Comparison of ENCODE assay signal across 11 cellular contexts in genomic region chr3:120052225-120052624, GRCh38. TPM values are rescaled to one million over a fixed set of nuclear protein-coding genes. Genes with fewer than 3 reads are reported as not detected.
DNase-seq lines count a peak whose midpoint lies in the region; ATAC-seq, FAIRE-seq and TF ChIP-seq lines count a peak whose summit lies in the region.
"Had no signal": no experiment of that assay in that cellular context is flagged by ENCODE, and none has a peak within 500 bp of the region (broad histone marks: within the 10 kb centered on the region; RNA-seq: fewer than 3 reads in every experiment).

No MANE protein-coding gene starts in this region.

- no peak for DNase-seq in CD8-positive, alpha-beta T cell
- DNase-seq in GM19239 (ENCODE audit: insufficient read length, low spot score) (no peak), Karpas-422 (no peak), upper lobe of right lung (no peak)
- DNase-seq in activated CD8-positive, alpha-beta T cell treated with anti-CD3 and anti-CD28 coated beads for 36 hours: no peak
- no peak for DNase-seq in activated T-helper 1 cell treated with anti-CD3 and anti-CD28 coated beads, Interleukin-12 subunit alpha, Interleukin-12 subunit beta, Interleukin-2, Interleukin-4 antibody, amounts not matched to agents 30 ng/mL and 10 ng/mL and 1 ng/mL, durations not matched to agents 14 hours and 24 hours and 36 hours (ENCODE audit: low spot score)
- DNase-seq: NCI-H1105, right lobe of liver had no signal

- no peaks in the 10 kb centered on the region for H3K27me3 ChIP-seq in CD8-positive, alpha-beta T cell (ENCODE audit: insufficient read depth, low read length)
- H3K27me3 ChIP-seq in Karpas-422 (ENCODE audit: low read length) (no peaks in the 10 kb centered on the region), upper lobe of right lung (no peaks in the 10 kb centered on the region)
- H3K27me3 ChIP-seq: right lobe of liver had no signal

- no peak overlapping the region for H3K4me3 ChIP-seq in CD8-positive, alpha-beta T cell (ENCODE audit: low read depth, low read length)
- H3K4me3 ChIP-seq in Karpas-422 (ENCODE audit: low read length): no peak overlapping the region
- no peak overlapping the region for H3K4me3 ChIP-seq in upper lobe of right lung
- H3K4me3 ChIP-seq: right lobe of liver had no signal

- peaks cover 27% of the 10 kb centered on the region for H3K4me1 ChIP-seq in CD8-positive, alpha-beta T cell (ENCODE audit: insufficient read depth, low read length)
- H3K4me1 ChIP-seq in Karpas-422 (ENCODE audit: low read length): no peaks in the 10 kb centered on the region
- H3K4me1 ChIP-seq in upper lobe of right lung: peaks cover 29% of the 10 kb centered on the region

- peaks cover 3% of the 10 kb centered on the region for H3K9me3 Mint-ChIP-seq in CD8-positive, alpha-beta T cell
- H3K9me3 Mint-ChIP-seq in activated CD8-positive, alpha-beta T cell treated with anti-CD3 and anti-CD28 coated beads for 36 hours: peaks cover 8% of the 10 kb centered on the region
- peaks cover 17% of the 10 kb centered on the region for H3K9me3 Mint-ChIP-seq in activated T-helper 1 cell treated with anti-CD3 and anti-CD28 coated beads, Interleukin-12 subunit alpha, Interleukin-12 subunit beta, Interleukin-2, Interleukin-4 antibody, amounts not matched to agents 30 ng/mL and 10 ng/mL and 1 ng/mL, durations not matched to agents 14 hours and 24 hours and 36 hours

- POLR2A ChIA-PET in CD8-positive, alpha-beta T cell (lab: Charles Lee): interaction anchor here (1.1 to 1.2 kb wide), 2 partner anchors 14 to 43 kb away, joined by 3 to 4 read pairs; no protein-coding TSS in a partner anchor
- POLR2A ChIA-PET in activated CD8-positive, alpha-beta T cell treated with anti-CD3 and anti-CD28 coated beads for 36 hours (lab: Charles Lee): interaction anchor here (0.9 kb wide), 1 partner anchor 43 kb away, joined by 5 read pairs; no protein-coding TSS in a partner anchor

- no peak overlapping the region for H3K9ac ChIP-seq in Karpas-422 (ENCODE audit: low read length)

- H3K9me3 ChIP-seq in CD8-positive, alpha-beta T cell (ENCODE audit: low read length): no peaks in the 10 kb centered on the region
- H3K9me3 ChIP-seq in Karpas-422 (ENCODE audit: low read length) (peaks cover 3% of the 10 kb centered on the region; the same call in 1 of the 2 replicates), upper lobe of right lung (no peaks in the 10 kb centered on the region)
- H3K9me3 ChIP-seq: right lobe of liver had no signal

- H3K36me3 ChIP-seq in CD8-positive, alpha-beta T cell (ENCODE audit: insufficient read depth, low read length): no peaks in the 10 kb centered on the region
- H3K36me3 ChIP-seq in Karpas-422 (ENCODE audit: insufficient read depth, low read length): peaks cover 47% of the 10 kb centered on the region
- H3K36me3 ChIP-seq in upper lobe of right lung: no peaks in the 10 kb centered on the region
- H3K36me3 ChIP-seq: right lobe of liver had no signal

- ATAC-seq in CD8-positive, alpha-beta T cell: no peak
- ATAC-seq in HG02884 (IDR thresholded peaks at IDR 0.05; ENCODE audit: unreplicated experiment): peak; percentile 61
- peak; percentile 77 for ATAC-seq in activated CD8-positive, alpha-beta T cell treated with anti-CD3 and anti-CD28 coated beads for 36 hours
- no peak for ATAC-seq in upper lobe of right lung
- no peak for ATAC-seq in HG03025 (IDR thresholded peaks at IDR 0.05; ENCODE audit: low FRiP score, unreplicated experiment)
- ATAC-seq: right lobe of liver had no signal

- H3K36me3 Mint-ChIP-seq in CD8-positive, alpha-beta T cell: peaks cover 9% of the 10 kb centered on the region
- peaks cover 30% of the 10 kb centered on the region for H3K36me3 Mint-ChIP-seq in activated CD8-positive, alpha-beta T cell treated with anti-CD3 and anti-CD28 coated beads for 36 hours (ENCODE audit: low read depth)
- H3K36me3 Mint-ChIP-seq in activated T-helper 1 cell treated with anti-CD3 and anti-CD28 coated beads, Interleukin-12 subunit alpha, Interleukin-12 subunit beta, Interleukin-2, Interleukin-4 antibody, amounts not matched to agents 30 ng/mL and 10 ng/mL and 1 ng/mL, durations not matched to agents 14 hours and 24 hours and 36 hours (ENCODE audit: low read depth): peaks cover 24% of the 10 kb centered on the region

- no peaks in the 10 kb centered on the region for H3K9me2 ChIP-seq in Karpas-422 (replicated peaks; ENCODE audit: insufficient read depth, low read length)

- FAIRE-seq in GM19239 (lab: Jason Lieb, UNC): peak; percentile 83

- H3K27ac ChIP-seq in CD8-positive, alpha-beta T cell (ENCODE audit: low read depth, low read length): no peak overlapping the region
- H3K27ac ChIP-seq in Karpas-422 (ENCODE audit: low read length) (no peak overlapping the region), upper lobe of right lung (no peak overlapping the region)
- H3K27ac ChIP-seq: right lobe of liver had no signal

- peaks cover 100% of the 10 kb centered on the region for H3K79me2 ChIP-seq in Karpas-422 (ENCODE audit: low read length)

- no peak for TF ChIP-seq CTCF in CD8-positive, alpha-beta T cell (IDR thresholded peaks at IDR 0.05)
- TF ChIP-seq CTCF in activated CD8-positive, alpha-beta T cell treated with anti-CD3 and anti-CD28 coated beads for 36 hours (IDR thresholded peaks at IDR 0.05): no peak
- TF ChIP-seq CTCF in upper lobe of right lung (IDR thresholded peaks at IDR 0.05): no peak

- no peak overlapping the region for H2AFZ ChIP-seq in Karpas-422 (ENCODE audit: low read length)

- no peaks in the 10 kb centered on the region for H3K27me3 Mint-ChIP-seq in CD8-positive, alpha-beta T cell (ENCODE audit: low read depth)
- H3K27me3 Mint-ChIP-seq in activated CD8-positive, alpha-beta T cell treated with anti-CD3 and anti-CD28 coated beads for 36 hours: no peaks in the 10 kb centered on the region
- no peaks in the 10 kb centered on the region for H3K27me3 Mint-ChIP-seq in activated T-helper 1 cell treated with anti-CD3 and anti-CD28 coated beads, Interleukin-12 subunit alpha, Interleukin-12 subunit beta, Interleukin-2, Interleukin-4 antibody, amounts not matched to agents 30 ng/mL and 10 ng/mL and 1 ng/mL, durations not matched to agents 14 hours and 24 hours and 36 hours (ENCODE audit: insufficient read depth)

- CTCF ChIA-PET in CD8-positive, alpha-beta T cell (lab: Charles Lee): no interaction called here
- CTCF ChIA-PET in activated CD8-positive, alpha-beta T cell treated with anti-CD3 and anti-CD28 coated beads for 36 hours (lab: Charles Lee): no interaction called here

- peak overlapping the region; percentile 25 for H3K27ac Mint-ChIP-seq in CD8-positive, alpha-beta T cell
- peak overlapping the region; percentile 18 for H3K27ac Mint-ChIP-seq in activated CD8-positive, alpha-beta T cell treated with anti-CD3 and anti-CD28 coated beads for 36 hours
- no peak overlapping the region for H3K27ac Mint-ChIP-seq in activated T-helper 1 cell treated with anti-CD3 and anti-CD28 coated beads, Interleukin-12 subunit alpha, Interleukin-12 subunit beta, Interleukin-2, Interleukin-4 antibody, amounts not matched to agents 30 ng/mL and 10 ng/mL and 1 ng/mL, durations not matched to agents 14 hours and 24 hours and 36 hours

- H4K20me1 ChIP-seq in Karpas-422 (ENCODE audit: insufficient read depth, low read depth, low read length): no peaks in the 10 kb centered on the region

- H3K4me3 Mint-ChIP-seq in CD8-positive, alpha-beta T cell: peak overlapping the region; percentile 35
- H3K4me3 Mint-ChIP-seq in activated CD8-positive, alpha-beta T cell treated with anti-CD3 and anti-CD28 coated beads for 36 hours: no peak overlapping the region
- no peak overlapping the region for H3K4me3 Mint-ChIP-seq in activated T-helper 1 cell treated with anti-CD3 and anti-CD28 coated beads, Interleukin-12 subunit alpha, Interleukin-12 subunit beta, Interleukin-2, Interleukin-4 antibody, amounts not matched to agents 30 ng/mL and 10 ng/mL and 1 ng/mL, durations not matched to agents 14 hours and 24 hours and 36 hours
- H3K4me3 Mint-ChIP-seq: CD14-positive monocyte had no signal

- H3K4me1 Mint-ChIP-seq in CD8-positive, alpha-beta T cell (ENCODE audit: low read depth): peaks cover 86% of the 10 kb centered on the region
- peaks cover 71% of the 10 kb centered on the region for H3K4me1 Mint-ChIP-seq in activated CD8-positive, alpha-beta T cell treated with anti-CD3 and anti-CD28 coated beads for 36 hours (ENCODE audit: low read depth)
- H3K4me1 Mint-ChIP-seq in activated T-helper 1 cell treated with anti-CD3 and anti-CD28 coated beads, Interleukin-12 subunit alpha, Interleukin-12 subunit beta, Interleukin-2, Interleukin-4 antibody, amounts not matched to agents 30 ng/mL and 10 ng/mL and 1 ng/mL, durations not matched to agents 14 hours and 24 hours and 36 hours (ENCODE audit: low read depth): peaks cover 35% of the 10 kb centered on the region

- no peak overlapping the region for H3K4me2 ChIP-seq in Karpas-422 (ENCODE audit: low read depth, low read length, poor library complexity, severe bottlenecking)

- intact Hi-C loops in CD8-positive, alpha-beta T cell (cut with DNase I, micrococcal nuclease): loop anchor here in 1 of 2 experiments (5.0 kb wide), 1 partner anchor 40 kb away; the partner anchor contains the start of gene GSK3B
- intact Hi-C loops in activated CD8-positive, alpha-beta T cell treated with anti-CD3 and anti-CD28 coated beads for 36 hours (cut with micrococcal nuclease): no loop called here
- intact Hi-C loops in activated T-helper 1 cell treated with anti-CD3 and anti-CD28 coated beads, Interleukin-12 subunit alpha, Interleukin-12 subunit beta, Interleukin-2, Interleukin-4 antibody, amounts not matched to agents 30 ng/mL and 10 ng/mL and 1 ng/mL, durations not matched to agents 14 hours and 24 hours and 36 hours (cut with micrococcal nuclease): no loop called here
- intact Hi-C loops in upper lobe of right lung (cut with DNase I): no loop called here

RNA-seq across cellular contexts. Expression of gene GSK3B, which starts 42.0 kb away (rescaled TPM):
- 10 to 100 TPM; 21.9 to 23.3 TPM for total RNA-seq in CD8-positive, alpha-beta T cell
- total RNA-seq in activated CD8-positive, alpha-beta T cell treated with anti-CD3 and anti-CD28 coated beads for 36 hours: 10 to 100 TPM; 29.0 to 32.1 TPM
- 34.1 and 34.7 TPM in 2 replicates for total RNA-seq in activated T-helper 1 cell treated with anti-CD3 and anti-CD28 coated beads, Interleukin-12 subunit alpha, Interleukin-12 subunit beta, Interleukin-2, Interleukin-4 antibody, amounts not matched to agents 30 ng/mL and 10 ng/mL and 1 ng/mL, durations not matched to agents 14 hours and 24 hours and 36 hours
- 48.7 and 67.1 TPM in 2 replicates for total RNA-seq in Karpas-422 (2014; rRNA removed; shearing (Covaris generic); ENCODE audit: low replicate concordance)
- 55.2 TPM for total RNA-seq in upper lobe of right lung

Comparison
In these comparisons a context has a peak if more than half of its experiments do, and no peak if none do; other contexts are left out.
1. ATAC-seq: peak in HG02884 (single experiment) and activated CD8-positive, alpha-beta T cell treated with anti-CD3 and anti-CD28 coated beads for 36 hours (single experiment); none in CD8-positive, alpha-beta T cell (single experiment), upper lobe of right lung (single experiment) and HG03025 (single experiment).